In genomic region chr7:26398436-26399308, GRCh38 we compare ENCODE assay signal across 8 cellular contexts.
A peak's percentile ranks its signal among the peaks of the same experiment; 100 is the strongest.
DNase-seq lines count a peak whose midpoint lies in the region; ATAC-seq and TF ChIP-seq lines count a peak whose summit lies in the region.

No MANE protein-coding gene starts in this region.

- H3K36me3 Mint-ChIP-seq in activated CD4-positive, alpha-beta T cell treated with anti-CD3 and anti-CD28 coated beads, Interleukin-2, amount 10 ng/mL, durations not matched to agents 24 days and 14 days (ENCODE audit: low read depth) = no peaks in the 10 kb centered on the region
- H3K36me3 Mint-ChIP-seq in mesothelial cell of epicardium = no peaks in the 10 kb centered on the region
- no peaks in the 10 kb centered on the region for H3K36me3 Mint-ChIP-seq in stimulated activated naive B cell treated with anti-CD40 and anti-IgM and Interleukin-4, amounts not matched to agents 10 μg/mL and 1 μg/mL and 100 μg/mL, for 72 hours

- DNase-seq in C1 segment of cervical spinal cord (lab: John Stamatoyannopoulos, UW) = peak in 13 of 14 donors; percentile 7 to 87 (median 67)
- peak; percentile 75 for DNase-seq in NCI-H2171 (lab: John Stamatoyannopoulos, UW)
- peak; percentile 75 for DNase-seq in activated CD4-positive, alpha-beta T cell treated with anti-CD3 and anti-CD28 coated beads, Interleukin-2, amount 10 ng/mL, durations not matched to agents 24 days and 14 days
- peak; percentile 23 for DNase-seq in epidermal melanocyte (ENCODE audit: insufficient read length, low spot score)
- peak; percentile 62 to 78 for DNase-seq in mesothelial cell of epicardium (ENCODE audit: low spot score in 2 of 2, unreplicated experiment in 2 of 2)
- peak; percentile 89 for DNase-seq in stimulated activated naive B cell treated with anti-CD40 and anti-IgM and Interleukin-4, amounts not matched to agents 10 μg/mL and 1 μg/mL and 100 μg/mL, for 72 hours

- H3K27ac Mint-ChIP-seq in activated CD4-positive, alpha-beta T cell treated with anti-CD3 and anti-CD28 coated beads, Interleukin-2, amount 10 ng/mL, durations not matched to agents 24 days and 14 days = peak overlapping the region; percentile 92
- peak overlapping the region; percentile 99 for H3K27ac Mint-ChIP-seq in mesothelial cell of epicardium
- H3K27ac Mint-ChIP-seq in stimulated activated naive B cell treated with anti-CD40 and anti-IgM and Interleukin-4, amounts not matched to agents 10 μg/mL and 1 μg/mL and 100 μg/mL, for 72 hours = peak overlapping the region; percentile 98

- H3K4me3 Mint-ChIP-seq in activated CD4-positive, alpha-beta T cell treated with anti-CD3 and anti-CD28 coated beads, Interleukin-2, amount 10 ng/mL, durations not matched to agents 24 days and 14 days = peak overlapping the region; percentile 92
- peak overlapping the region; percentile 89 for H3K4me3 Mint-ChIP-seq in mesothelial cell of epicardium
- peak overlapping the region; percentile 91 to 99 for H3K4me3 Mint-ChIP-seq in stimulated activated naive B cell treated with anti-CD40 and anti-IgM and Interleukin-4, amounts not matched to agents 10 μg/mL and 1 μg/mL and 100 μg/mL, for 72 hours

- peaks cover 10% of the 10 kb centered on the region for H3K4me1 Mint-ChIP-seq in activated CD4-positive, alpha-beta T cell treated with anti-CD3 and anti-CD28 coated beads, Interleukin-2, amount 10 ng/mL, durations not matched to agents 24 days and 14 days
- peaks cover 38% of the 10 kb centered on the region for H3K4me1 Mint-ChIP-seq in mesothelial cell of epicardium
- H3K4me1 Mint-ChIP-seq in stimulated activated naive B cell treated with anti-CD40 and anti-IgM and Interleukin-4, amounts not matched to agents 10 μg/mL and 1 μg/mL and 100 μg/mL, for 72 hours = peaks cover 19 to 36% of the 10 kb centered on the region in 2 donors

- no peak for TF ChIP-seq CTCF in mesothelial cell of epicardium (IDR thresholded peaks at IDR 0.05; ENCODE audit: unreplicated experiment)

- peaks cover 49% of the 10 kb centered on the region for H3K27me3 Mint-ChIP-seq in activated CD4-positive, alpha-beta T cell treated with anti-CD3 and anti-CD28 coated beads, Interleukin-2, amount 10 ng/mL, durations not matched to agents 24 days and 14 days
- H3K27me3 Mint-ChIP-seq in mesothelial cell of epicardium (ENCODE audit: low read depth) = no peaks in the 10 kb centered on the region
- peaks cover 14 to 19% of the 10 kb centered on the region in 2 donors for H3K27me3 Mint-ChIP-seq in stimulated activated naive B cell treated with anti-CD40 and anti-IgM and Interleukin-4, amounts not matched to agents 10 μg/mL and 1 μg/mL and 100 μg/mL, for 72 hours

- ATAC-seq in GM18873 (IDR thresholded peaks at IDR 0.05; ENCODE audit: low FRiP score, unreplicated experiment) (peak; percentile 86), HG03064 (IDR thresholded peaks at IDR 0.05; ENCODE audit: low read depth, unreplicated experiment) (peak; percentile 85)
- ATAC-seq in stimulated activated naive B cell treated with anti-CD40 and anti-IgM and Interleukin-4, amounts not matched to agents 10 μg/mL and 1 μg/mL and 100 μg/mL, for 72 hours (replicated peaks) = peak; percentile 87 to 88

- intact Hi-C loops in activated CD4-positive, alpha-beta T cell treated with anti-CD3 and anti-CD28 coated beads, Interleukin-2, amount 10 ng/mL, durations not matched to agents 24 days and 14 days (cut with micrococcal nuclease) = loop anchor here (1.0 to 10.0 kb wide), 2 partner anchors 21 to 466 kb away; partner anchors contain the start of gene SKAP2

- no peaks in the 10 kb centered on the region for H3K9me3 Mint-ChIP-seq in activated CD4-positive, alpha-beta T cell treated with anti-CD3 and anti-CD28 coated beads, Interleukin-2, amount 10 ng/mL, durations not matched to agents 24 days and 14 days
- no peaks in the 10 kb centered on the region for H3K9me3 Mint-ChIP-seq in mesothelial cell of epicardium
- no peaks in the 10 kb centered on the region for H3K9me3 Mint-ChIP-seq in stimulated activated naive B cell treated with anti-CD40 and anti-IgM and Interleukin-4, amounts not matched to agents 10 μg/mL and 1 μg/mL and 100 μg/mL, for 72 hours

Comparison
In these comparisons a context has a peak if more than half of its experiments do, and no peak if none do; other contexts are left out.
1. Peak in every context shown above with its lines: DNase-seq and ATAC-seq.
2. DNase-seq: peak in every context shown above with its lines; median percentile 89 in stimulated activated naive B cell treated with anti-CD40 and anti-IgM and Interleukin-4, amounts not matched to agents 10 μg/mL and 1 μg/mL and 100 μg/mL, for 72 hours; 75 in NCI-H2171; 75 in activated CD4-positive, alpha-beta T cell treated with anti-CD3 and anti-CD28 coated beads, Interleukin-2, amount 10 ng/mL, durations not matched to agents 24 days and 14 days; 70 in mesothelial cell of epicardium; 67 in C1 segment of cervical spinal cord; 23 in epidermal melanocyte.